In the genomic region with DNA sequence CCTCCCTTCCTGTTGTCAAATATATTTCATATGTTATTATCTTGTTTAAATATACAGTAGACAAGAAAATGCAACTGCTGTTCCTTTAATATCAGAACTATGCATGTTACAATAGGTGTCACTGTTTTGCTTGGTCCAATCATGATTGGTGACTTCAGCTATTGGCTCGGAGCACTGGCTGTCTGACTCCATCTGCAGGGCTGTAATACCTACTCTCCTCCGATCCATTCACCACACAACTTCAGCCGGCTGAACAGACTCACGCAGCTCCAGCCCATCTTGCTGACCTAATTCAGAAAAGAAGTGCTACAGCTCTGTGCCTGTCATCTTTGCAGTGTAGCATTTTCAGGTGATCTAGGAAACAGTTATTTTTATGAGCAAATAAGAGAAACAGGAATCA, we compare ENCODE assay signal across 8 cellular contexts. TPM values are rescaled to one million over a fixed set of nuclear protein-coding genes. Genes with fewer than 3 reads are reported as not detected.
DNase-seq lines count a peak whose midpoint lies in the region; ATAC-seq and TF ChIP-seq lines count a peak whose summit lies in the region.

A gene (plus strand): TSS at position 231 of the 400 bp plus-strand sequence. CDS start 383 bp downstream, outside the sequence.

- DNase-seq in AG08395 (ENCODE audit: low spot score) (peak; percentile 79), NCI-H1105 (lab: John Stamatoyannopoulos, UW) (peak; percentile 69), WTC11 (ENCODE audit: low spot score) (no peak), Right ventricle myocardium inferior (ENCODE audit: missing footprints) (peak; percentile 69), posterior cingulate gyrus (peak; percentile 36 to 95 (median 66)), SIG-M5 (lab: John Stamatoyannopoulos, UW) (no peak), MV-4-11 (lab: John Stamatoyannopoulos, UW) (no peak)

- H3K9me3 Mint-ChIP-seq in WTC11 = no peaks in the 10 kb centered on the region

- H3K4me3 Mint-ChIP-seq in WTC11 = no peak within 1 kb of the TSS

- POLR2A ChIA-PET in WTC11 (lab: Charles Lee) = no interaction called here

- CTCF ChIA-PET in WTC11 (lab: Charles Lee) = interaction anchor here (1.6 kb wide), 1 partner anchor 440 kb away, joined by 4 read pairs; no protein-coding TSS in a partner anchor

- ATAC-seq in GM19397 (IDR thresholded peaks at IDR 0.05; ENCODE audit: unreplicated experiment) = peak; percentile 94
- ATAC-seq in WTC11 = peak; percentile 83
- ATAC-seq in Right ventricle myocardium inferior = peak; percentile 92

- H3K27ac Mint-ChIP-seq in WTC11 = peak within 1 kb of the TSS; percentile 28; the same call in 1 of the 2 replicates

- intact Hi-C loops in Right ventricle myocardium inferior (cut with DNase I) = no loop called here
- intact Hi-C loops in posterior cingulate gyrus (cut with DNase I) = loop anchor here (10.0 kb wide), 1 partner anchor 233 kb away; no protein-coding TSS in a partner anchor

- H3K4me1 Mint-ChIP-seq in WTC11 = peaks cover 62% of the 10 kb centered on the region

- TF ChIP-seq CTCF in WTC11 (IDR thresholded peaks at IDR 0.05) = no peak

- H3K27me3 Mint-ChIP-seq in WTC11 (ENCODE audit: low read depth) = no peaks in the 10 kb centered on the region

- H3K36me3 Mint-ChIP-seq in WTC11 = peaks cover 3% of the 10 kb centered on the region; the same call in 1 of the 2 replicates

TF ChIP-seq in WTC11, 78 proteins besides CTCF, POLR2A, EP300 and RAD21:
- TF ChIP-seq RORB (CRISPR knock-in tag; IDR thresholded peaks at IDR 0.05) (no peak), GTF2I (CRISPR knock-in tag; conservative IDR thresholded peaks at IDR 0.05) (no peak), ESRRA (CRISPR knock-in tag; IDR thresholded peaks at IDR 0.05; ENCODE audit: borderline replicate concordance) (no peak), NFATC4 (CRISPR knock-in tag; IDR thresholded peaks at IDR 0.05) (no peak)
- TF ChIP-seq, protein P1, sequence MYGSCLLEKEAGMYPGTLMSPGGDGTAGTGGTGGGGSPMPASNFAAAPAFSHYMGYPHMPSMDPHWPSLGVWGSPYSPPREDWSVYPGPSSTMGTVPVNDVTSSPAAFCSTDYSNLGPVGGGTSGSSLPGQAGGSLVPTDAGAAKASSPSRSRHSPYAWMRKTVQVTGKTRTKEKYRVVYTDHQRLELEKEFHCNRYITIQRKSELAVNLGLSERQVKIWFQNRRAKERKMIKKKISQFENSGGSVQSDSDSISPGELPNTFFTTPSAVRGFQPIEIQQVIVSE (CRISPR knock-in tag; IDR thresholded peaks at IDR 0.05; ENCODE audit: borderline replicate concordance) = no peak
- TF ChIP-seq, protein P2, sequence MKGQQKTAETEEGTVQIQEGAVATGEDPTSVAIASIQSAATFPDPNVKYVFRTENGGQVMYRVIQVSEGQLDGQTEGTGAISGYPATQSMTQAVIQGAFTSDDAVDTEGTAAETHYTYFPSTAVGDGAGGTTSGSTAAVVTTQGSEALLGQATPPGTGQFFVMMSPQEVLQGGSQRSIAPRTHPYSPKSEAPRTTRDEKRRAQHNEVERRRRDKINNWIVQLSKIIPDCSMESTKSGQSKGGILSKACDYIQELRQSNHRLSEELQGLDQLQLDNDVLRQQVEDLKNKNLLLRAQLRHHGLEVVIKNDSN (CRISPR knock-in tag; IDR thresholded peaks at IDR 0.05) = no peak

RNA-seq across cellular contexts. Expression of the gene that starts here (rescaled TPM):
- total RNA-seq in WTC11 (2021) = 37.3 to 40.5 TPM (median 38.5 TPM) in 3 replicates
- 29.1 TPM for total RNA-seq in Right ventricle myocardium inferior

Comparison
In these comparisons a context has a peak if more than half of its experiments do, and no peak if none do; other contexts are left out.
1. DNase-seq: peak in AG08395 (single experiment), NCI-H1105 (single experiment), Right ventricle myocardium inferior (single experiment) and posterior cingulate gyrus (10 of 10); none in WTC11 (single experiment), SIG-M5 (single experiment) and MV-4-11 (single experiment).
2. Peak in every context shown above with its lines, with median percentiles within 50 percentile points of each other: ATAC-seq.